In the genomic region with DNA sequence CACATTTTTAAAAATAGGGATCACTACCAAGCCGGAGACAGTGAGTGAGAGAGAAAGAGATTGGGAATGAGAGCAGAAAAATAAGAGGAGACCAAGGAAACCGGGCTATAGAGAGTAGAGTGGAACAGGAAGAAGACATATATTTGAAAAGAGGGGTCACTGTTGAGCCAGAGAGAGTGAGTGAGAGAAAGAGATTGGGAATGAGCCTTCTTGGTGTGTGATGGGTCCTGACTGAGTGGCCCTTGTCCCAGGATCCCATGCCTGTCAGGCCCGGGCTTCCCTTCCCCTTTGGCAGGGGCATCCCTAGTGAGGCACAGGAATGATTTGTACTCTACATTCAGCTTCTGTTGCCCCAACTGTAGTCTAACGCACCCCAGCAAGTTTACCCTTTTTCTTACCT, we compare ENCODE assay signal across 17 cellular contexts.
DNase-seq lines count a peak whose midpoint lies in the region; ATAC-seq and TF ChIP-seq lines count a peak whose summit lies in the region.
"Had no signal": no experiment of that assay in that cellular context is flagged by ENCODE, and none has a peak within 500 bp of the region (broad histone marks: within the 10 kb centered on the region; RNA-seq: fewer than 3 reads in every experiment).

No MANE protein-coding gene starts in this region.

- CTCF ChIA-PET in HEK293T (lab: Yijun Ruan, JAX), result interaction anchor here (0.7 kb wide), 1 partner anchor 1001 kb away, joined by 3 read pairs; no protein-coding TSS in a partner anchor

- H3K4me3 ChIP-seq in ACC112 (ENCODE audit: low read depth, low read length) (peak overlapping the region; percentile 5), fibroblast of lung (replicated peaks in 1 of 4; ENCODE audit: control extremely low read depth in 1 of 4, insufficient read depth in 1 of 4, low read depth in 3 of 4, low read length in 4 of 4) (no peak overlapping the region), mesodermal cell (ENCODE audit: extremely low read depth, insufficient read depth, low read length, poor library complexity, severe bottlenecking) (no peak overlapping the region)
- H3K4me3 ChIP-seq: right lobe of liver, stomach had no signal

- no peaks in the 10 kb centered on the region for H4K20me1 ChIP-seq in fibroblast of lung (ENCODE audit: control insufficient read depth, extremely low read depth, insufficient read depth, low read length)

- H3K4me1 ChIP-seq in ACC112 (ENCODE audit: control insufficient read depth, insufficient read depth, low read length, unreplicated experiment) (peaks cover 23% of the 10 kb centered on the region), fibroblast of lung (ENCODE audit: control insufficient read depth, extremely low read depth, insufficient read depth, low read length) (peaks cover 8% of the 10 kb centered on the region), mesodermal cell (ENCODE audit: control insufficient read depth, insufficient read depth, low read length, poor library complexity, severe bottlenecking) (peaks cover 26% of the 10 kb centered on the region)
- H3K4me1 ChIP-seq: right lobe of liver, stomach had no signal

- ATAC-seq in HG03159 (IDR thresholded peaks at IDR 0.05; ENCODE audit: unreplicated experiment), result no peak

- H2AFZ ChIP-seq in ACC112 (ENCODE audit: low read length, unreplicated experiment) (peak overlapping the region; percentile 26), fibroblast of lung (ENCODE audit: low read length) (peak overlapping the region; percentile 39)

- H3K36me3 ChIP-seq in ACC112 (ENCODE audit: insufficient read depth, low read length), result no peaks in the 10 kb centered on the region
- H3K36me3 ChIP-seq in fibroblast of lung (ENCODE audit: control insufficient read depth, insufficient read depth, low read length), result no peaks in the 10 kb centered on the region
- no peaks in the 10 kb centered on the region for H3K36me3 ChIP-seq in mesodermal cell (ENCODE audit: control insufficient read depth, insufficient read depth, low read length)
- H3K36me3 ChIP-seq: right lobe of liver, stomach had no signal

- no peak overlapping the region for H3K9ac ChIP-seq in fibroblast of lung (ENCODE audit: insufficient read depth, low read length)

- H3K79me2 ChIP-seq in ACC112 (ENCODE audit: control insufficient read depth, insufficient read depth, low read length, unreplicated experiment) (no peaks in the 10 kb centered on the region), fibroblast of lung (ENCODE audit: control insufficient read depth, insufficient read depth, low read length) (no peaks in the 10 kb centered on the region)

- WGBS in mesodermal cell (ENCODE audit: insufficient coverage in 2 of 2), 2 experiments, result 84 to 96% methylated on average over 3 of the region's 4 CpGs

- DNase-seq in RPMI7951 (ENCODE audit: low read depth), result peak; percentile 45
- no peak for DNase-seq in fibroblast of lung (ENCODE audit: low read depth in 2 of 2)
- no peak for DNase-seq in NCI-H510A treated with DMSO at 0.1 percent for 48 hours (lab: John Stamatoyannopoulos, UW)
- DNase-seq in retina, result no peak
- DNase-seq in HEK293T (ENCODE audit: extremely low spot score), result no peak
- DNase-seq: activated CD4-positive, alpha-beta T cell treated with anti-CD3 and anti-CD28 coated beads, Interleukin-2, amount 50 U/mL, for 4 hours; activated T-cell treated with anti-CD3 and anti-CD28 coated beads, Interleukin-2, amount 50 U/mL, for 24 hours; hypothalamus; MM.1S; NCI-H2029; NCI-H524 treated with DMSO at 0.1 percent for 48 hours; right lobe of liver; stimulated activated CD4-positive, alpha-beta T cell treated with anti-CD3 and anti-CD28 coated beads, Interleukin-2, amount 100 ng/mL, for 24 hours; stomach had no signal

- peak overlapping the region; percentile 80 for H3K4me2 ChIP-seq in fibroblast of lung (ENCODE audit: extremely low read depth, insufficient read depth, low read length)

- H3K27ac ChIP-seq in ACC112 (ENCODE audit: low read depth, low read length) (peak overlapping the region; percentile 84), fibroblast of lung (ENCODE audit: insufficient read depth, low read length) (peak overlapping the region; percentile 70), mesodermal cell (ENCODE audit: low read depth, low read length, severe bottlenecking) (peak overlapping the region; percentile 77)
- H3K27ac ChIP-seq: right lobe of liver, stomach had no signal

- POLR2A ChIA-PET in HEK293T (lab: Yijun Ruan, JAX), result no interaction called here

- H3K9me3 ChIP-seq in fibroblast of lung (ENCODE audit: control insufficient read depth, insufficient read depth, low read depth, low read length), result no peaks in the 10 kb centered on the region
- no peaks in the 10 kb centered on the region for H3K9me3 ChIP-seq in mesodermal cell (ENCODE audit: control insufficient read depth, low read length)
- H3K9me3 ChIP-seq: right lobe of liver, stomach had no signal

- no peak for TF ChIP-seq CTCF in fibroblast of lung (conservative IDR thresholded peaks at IDR 0.05 in 1 of 2, IDR thresholded peaks at IDR 0.05 in 1 of 2; ENCODE audit: low read depth in 1 of 2, low read length in 2 of 2)

- H3K27me3 ChIP-seq in ACC112 (ENCODE audit: insufficient read depth, low read length) (no peaks in the 10 kb centered on the region), fibroblast of lung (ENCODE audit: control insufficient read depth, insufficient read depth, low read length) (no peaks in the 10 kb centered on the region)
- H3K27me3 ChIP-seq: right lobe of liver, stomach had no signal

TF ChIP-seq in HEK293T, 16 proteins besides CTCF, POLR2A, EP300 and RAD21:
- TF ChIP-seq ELF4 (IDR thresholded peaks at IDR 0.05) (no peak), CTBP1 (IDR thresholded peaks at IDR 0.05; ENCODE audit: borderline replicate concordance) (no peak), LEF1 (IDR thresholded peaks at IDR 0.05; ENCODE audit: borderline replicate concordance) (no peak), L3MBTL2 (conservative IDR thresholded peaks at IDR 0.05) (no peak), ZNF384 (IDR thresholded peaks at IDR 0.05) (no peak), TARDBP (IDR thresholded peaks at IDR 0.05) (no peak), ARNT (IDR thresholded peaks at IDR 0.05) (no peak), SUZ12 (IDR thresholded peaks at IDR 0.05) (no peak)
